ENCODE assay signal across 1 cellular context in the genomic region with DNA sequence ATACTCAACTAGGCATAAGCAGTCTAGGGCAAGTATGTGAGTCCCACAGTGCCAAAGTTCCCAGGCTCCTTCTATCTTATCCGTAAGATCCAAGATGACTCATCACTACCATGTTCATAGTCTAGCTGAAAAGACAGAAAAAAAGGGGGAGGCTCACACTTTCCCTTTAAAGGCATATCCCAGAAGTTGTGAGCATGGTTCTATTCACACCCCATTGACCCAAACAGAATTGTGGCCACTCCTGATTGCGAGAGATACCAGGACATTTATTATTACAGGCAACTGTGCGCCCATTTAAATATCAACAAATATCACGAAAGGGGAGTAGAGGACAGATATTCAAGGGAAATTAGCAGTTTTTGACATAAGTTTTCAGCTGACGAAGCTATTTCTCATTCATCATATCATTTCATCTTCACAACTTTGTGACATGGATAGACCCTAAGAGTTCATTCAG.
TF ChIP-seq lines count a peak whose summit lies in the region.

No MANE protein-coding gene starts in this region.

TF ChIP-seq in HEK293, 187 proteins besides CTCF, POLR2A, EP300 and RAD21 (continued from another document):
- TF ChIP-seq, protein P1, sequence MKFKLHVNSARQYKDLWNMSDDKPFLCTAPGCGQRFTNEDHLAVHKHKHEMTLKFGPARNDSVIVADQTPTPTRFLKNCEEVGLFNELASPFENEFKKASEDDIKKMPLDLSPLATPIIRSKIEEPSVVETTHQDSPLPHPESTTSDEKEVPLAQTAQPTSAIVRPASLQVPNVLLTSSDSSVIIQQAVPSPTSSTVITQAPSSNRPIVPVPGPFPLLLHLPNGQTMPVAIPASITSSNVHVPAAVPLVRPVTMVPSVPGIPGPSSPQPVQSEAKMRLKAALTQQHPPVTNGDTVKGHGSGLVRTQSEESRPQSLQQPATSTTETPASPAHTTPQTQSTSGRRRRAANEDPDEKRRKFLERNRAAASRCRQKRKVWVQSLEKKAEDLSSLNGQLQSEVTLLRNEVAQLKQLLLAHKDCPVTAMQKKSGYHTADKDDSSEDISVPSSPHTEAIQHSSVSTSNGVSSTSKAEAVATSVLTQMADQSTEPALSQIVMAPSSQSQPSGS (tag by site-specific recombination; IDR thresholded peaks at IDR 0.05; ENCODE audit: low read depth) = no peak
- TF ChIP-seq KLF16 (tag by site-specific recombination; IDR thresholded peaks at IDR 0.05) (no peak), PRDM1 (tag by site-specific recombination; IDR thresholded peaks at IDR 0.05) (0 out of 2 replicates have a peak, but pooled peaks have one; percentile 21), ZNF140 (tag by site-specific recombination; IDR thresholded peaks at IDR 0.05) (no peak), ZNF660 (tag by site-specific recombination; IDR thresholded peaks at IDR 0.05) (peak; percentile 21; the same call in 1 of the 2 replicates), ZNF366 (tag by site-specific recombination; conservative IDR thresholded peaks at IDR 0.05) (0 out of 2 replicates have a peak, but pooled peaks have one; percentile 13), ZNF362 (tag by site-specific recombination; IDR thresholded peaks at IDR 0.05) (0 out of 2 replicates have a peak, but pooled peaks have one; percentile 29)
